ENCODE assay signal across 29 cellular contexts in genomic region chr2:209566250-209566649, GRCh38.
DNase-seq lines count a peak whose midpoint lies in the region; ATAC-seq and TF ChIP-seq lines count a peak whose summit lies in the region.
"Had no signal": no experiment of that assay in that cellular context is flagged by ENCODE, and none has a peak within 500 bp of the region (broad histone marks: within the 10 kb centered on the region; RNA-seq: fewer than 3 reads in every experiment).

No MANE protein-coding gene starts in this region.

- no peaks in the 10 kb centered on the region for H3K9me3 ChIP-seq in lung (ENCODE audit: control insufficient read depth in 2 of 2, insufficient read depth in 1 of 2, low read length in 1 of 2)
- H3K9me3 ChIP-seq: mucosa of descending colon, spleen, upper lobe of left lung had no signal

- no peaks in the 10 kb centered on the region for H3K27me3 ChIP-seq in lung (ENCODE audit: control insufficient read depth, insufficient read depth)
- H3K27me3 ChIP-seq: brain microvascular endothelial cell, spleen, upper lobe of left lung had no signal

- no peak overlapping the region for H3K27ac ChIP-seq in lung (ENCODE audit: low read depth in 1 of 2, low read length in 1 of 2)
- H3K27ac ChIP-seq: brain microvascular endothelial cell, parathyroid adenoma, RWPE1, spleen, upper lobe of left lung had no signal

- H3K4me3 ChIP-seq in lung: no peak overlapping the region
- H3K4me3 ChIP-seq: mucosa of descending colon, spleen, upper lobe of left lung had no signal

- H3K36me3 ChIP-seq in lung (ENCODE audit: control insufficient read depth in 2 of 2, insufficient read depth in 2 of 2, low read length in 2 of 2): no peaks in the 10 kb centered on the region
- H3K36me3 ChIP-seq: brain microvascular endothelial cell, spleen, upper lobe of left lung had no signal

- no peaks in the 10 kb centered on the region for H3K4me1 ChIP-seq in lung (ENCODE audit: control insufficient read depth in 2 of 2, insufficient read depth in 2 of 2, low read length in 2 of 2)
- H3K4me1 ChIP-seq: parathyroid adenoma, spleen, upper lobe of left lung had no signal

- no peak for TF ChIP-seq CTCF in lung (IDR thresholded peaks at IDR 0.05; ENCODE audit: control extremely low read depth, extremely low read depth)

- peak; percentile 53 for DNase-seq in NCI-H2196 (lab: John Stamatoyannopoulos, UW; ENCODE audit: unreplicated experiment)
- no peak for DNase-seq in NCI-H2196 treated with DMSO at 0.1 percent for 48 hours (lab: John Stamatoyannopoulos, UW; ENCODE audit: unreplicated experiment)
- peak; percentile 31 for DNase-seq in NCI-H510A (lab: John Stamatoyannopoulos, UW)
- peak; percentile 38 for DNase-seq in lung (ENCODE audit: low spot score)
- no peak for DNase-seq in GM19238 (ENCODE audit: insufficient read length, low spot score)
- no peak for DNase-seq in NCI-H524 (lab: John Stamatoyannopoulos, UW)
- DNase-seq: 8988T; activated CD4-positive, alpha-beta T cell treated with anti-CD3 and anti-CD28 coated beads, Interleukin-2, amount 50 U/mL, for 48 hours; activated CD4-positive, CD25-positive, alpha-beta regulatory T cell; activated CD8-positive, alpha-beta memory T cell treated with anti-CD3 and anti-CD28 coated beads, Interleukin-2, amount 50 U/mL, for 4 hours; activated naive CD4-positive, alpha-beta T cell treated with anti-CD3 and anti-CD28 coated beads, Interleukin-2, amount 10 ng/mL, durations not matched to agents 7 days and 5 days; brain microvascular endothelial cell; CD4-positive, alpha-beta T cell; DMS 273 treated with DMSO at 0.1 percent for 48 hours; effector CD4-positive, alpha-beta T cell; Kasumi-1; kidney; mucosa of descending colon; NCI-H2081 treated with DMSO at 0.1 percent for 48 hours; NCI-H748 treated with DMSO at 0.1 percent for 48 hours; right cardiac atrium; spleen; stimulated activated CD4-positive, alpha-beta T cell treated with anti-CD3 and anti-CD28 coated beads, Interleukin-2, amount 100 ng/mL, for 48 hours; T-helper 1 cell had no signal

- no peak for ATAC-seq in lung (ENCODE audit: insufficient read depth, low FRiP score)
- no peak for ATAC-seq in HG02981 (IDR thresholded peaks at IDR 0.05; ENCODE audit: unreplicated experiment)
- no peak for ATAC-seq in GM19455 (IDR thresholded peaks at IDR 0.05; ENCODE audit: unreplicated experiment)
- ATAC-seq: mucosa of descending colon, right cardiac atrium had no signal

- 64 to 86% methylated on average over 3 of the region's 3 CpGs for WGBS in lung, 2 donors

Comparison
In these comparisons a context has a peak if more than half of its experiments do, and no peak if none do; other contexts are left out.
1. DNase-seq: peak in NCI-H2196 (single experiment), NCI-H510A (single experiment) and lung (single experiment); none in NCI-H2196 treated with DMSO at 0.1 percent for 48 hours (single experiment), GM19238 (single experiment) and NCI-H524 (0 of 2).